10 cellular contexts compared by ENCODE assay signal in genomic region chr2:28445448-28446258, GRCh38. TPM values are rescaled to one million over a fixed set of nuclear protein-coding genes. Genes with fewer than 3 reads are reported as not detected.
DNase-seq lines count a peak whose midpoint lies in the region; ATAC-seq and TF ChIP-seq lines count a peak whose summit lies in the region.
"Had no signal": no experiment of that assay in that cellular context is flagged by ENCODE, and none has a peak within 500 bp of the region (broad histone marks: within the 10 kb centered on the region; RNA-seq: fewer than 3 reads in every experiment).

No MANE protein-coding gene starts in this region.

- TF ChIP-seq CTCF in suprapubic skin (IDR thresholded peaks at IDR 0.05), result no peak

- CTCF ChIA-PET in activated naive CD4-positive, alpha-beta T cell treated with anti-CD3 and anti-CD28 coated beads for 36 hours (lab: Charles Lee), result interaction anchor here (1.1 to 1.9 kb wide), 4 partner anchors 10 to 741 kb away, joined by 3 to 9 read pairs (median 6); no protein-coding TSS in a partner anchor

- no peak for TF ChIP-seq POLR2A in suprapubic skin (IDR thresholded peaks at IDR 0.05)

- peak; percentile 78 to 80 for ATAC-seq in activated T-cell treated with anti-CD3 and anti-CD28 coated beads, Interleukin-2, amount 50 U/mL, for 4 hours
- ATAC-seq in GM21529 (IDR thresholded peaks at IDR 0.05; ENCODE audit: unreplicated experiment) (no peak), HG03342 (IDR thresholded peaks at IDR 0.05; ENCODE audit: unreplicated experiment) (no peak), GM18868 (IDR thresholded peaks at IDR 0.05; ENCODE audit: unreplicated experiment) (no peak)

- H3K27me3 ChIP-seq in suprapubic skin, result no peaks in the 10 kb centered on the region

- DNase-seq in activated naive CD4-positive, alpha-beta T cell treated with anti-CD3 and anti-CD28 coated beads for 36 hours, result peak; percentile 87
- no peak for DNase-seq in activated naive CD4-positive, alpha-beta T cell (lab: John Stamatoyannopoulos, UW)
- DNase-seq in activated T-cell treated with anti-CD3 and anti-CD28 coated beads, Interleukin-2, amount 50 U/mL, for 4 hours, result peak; percentile 30
- DNase-seq in iris pigment epithelial cell (ENCODE audit: low read depth) (peak; percentile 98), suprapubic skin (ENCODE audit: low spot score in 2 of 2) (peak; percentile 63 to 71)
- DNase-seq: activated naive CD8-positive, alpha-beta T cell treated with anti-CD3 and anti-CD28 coated beads, Interleukin-2, amount 10 ng/mL, durations not matched to agents 7 days and 5 days; naive B cell had no signal

- intact Hi-C loops in activated naive CD4-positive, alpha-beta T cell treated with anti-CD3 and anti-CD28 coated beads for 36 hours (cut with micrococcal nuclease), result loop anchor here (5.0 kb wide), 3 partner anchors 168 to 543 kb away; no protein-coding TSS in a partner anchor

- H3K27ac Mint-ChIP-seq in activated naive CD4-positive, alpha-beta T cell treated with anti-CD3 and anti-CD28 coated beads for 36 hours, result peak overlapping the region; percentile 80
- H3K27ac Mint-ChIP-seq: activated naive CD8-positive, alpha-beta T cell treated with anti-CD3 and anti-CD28 coated beads, Interleukin-2, amount 10 ng/mL, durations not matched to agents 7 days and 5 days; naive B cell had no signal

- H3K9me3 ChIP-seq in suprapubic skin, result no peaks in the 10 kb centered on the region

- no peaks in the 10 kb centered on the region for H3K36me3 Mint-ChIP-seq in activated naive CD4-positive, alpha-beta T cell treated with anti-CD3 and anti-CD28 coated beads for 36 hours (ENCODE audit: low read depth)
- H3K36me3 Mint-ChIP-seq in activated T-cell treated with anti-CD3 and anti-CD28 coated beads, Interleukin-2, amount 50 U/mL, for 4 hours (ENCODE audit: insufficient read depth), result no peaks in the 10 kb centered on the region
- H3K36me3 Mint-ChIP-seq: naive B cell had no signal

- H3K36me3 ChIP-seq in suprapubic skin, result no peaks in the 10 kb centered on the region

- H3K27ac ChIP-seq in suprapubic skin, result no peak overlapping the region

- H3K9me3 Mint-ChIP-seq in activated naive CD4-positive, alpha-beta T cell treated with anti-CD3 and anti-CD28 coated beads for 36 hours, result no peaks in the 10 kb centered on the region
- H3K9me3 Mint-ChIP-seq in activated T-cell treated with anti-CD3 and anti-CD28 coated beads, Interleukin-2, amount 50 U/mL, for 4 hours, result peaks cover 5% of the 10 kb centered on the region

- peaks cover 68% of the 10 kb centered on the region for H3K4me1 Mint-ChIP-seq in activated naive CD4-positive, alpha-beta T cell treated with anti-CD3 and anti-CD28 coated beads for 36 hours (ENCODE audit: low read depth)
- peaks cover 52% of the 10 kb centered on the region for H3K4me1 Mint-ChIP-seq in activated T-cell treated with anti-CD3 and anti-CD28 coated beads, Interleukin-2, amount 50 U/mL, for 4 hours (ENCODE audit: low read depth)
- H3K4me1 Mint-ChIP-seq: naive B cell had no signal

- H3K4me3 ChIP-seq in suprapubic skin, result no peak overlapping the region

- peaks cover 38% of the 10 kb centered on the region for H3K4me1 ChIP-seq in suprapubic skin

- H3K4me3 Mint-ChIP-seq in activated naive CD4-positive, alpha-beta T cell treated with anti-CD3 and anti-CD28 coated beads for 36 hours, result peak overlapping the region; percentile 37
- H3K4me3 Mint-ChIP-seq in activated T-cell treated with anti-CD3 and anti-CD28 coated beads, Interleukin-2, amount 50 U/mL, for 4 hours, result no peak overlapping the region
- H3K4me3 Mint-ChIP-seq: activated naive CD8-positive, alpha-beta T cell treated with anti-CD3 and anti-CD28 coated beads, Interleukin-2, amount 10 ng/mL, durations not matched to agents 7 days and 5 days; naive B cell had no signal

- WGBS in suprapubic skin, result 29% methylated on average over 3 of the region's 7 CpGs

- TF ChIP-seq EP300 in suprapubic skin (IDR thresholded peaks at IDR 0.05), result no peak

- no peaks in the 10 kb centered on the region for H3K27me3 Mint-ChIP-seq in activated naive CD4-positive, alpha-beta T cell treated with anti-CD3 and anti-CD28 coated beads for 36 hours (ENCODE audit: low read depth)
- H3K27me3 Mint-ChIP-seq in activated T-cell treated with anti-CD3 and anti-CD28 coated beads, Interleukin-2, amount 50 U/mL, for 4 hours (ENCODE audit: low read depth), result no peaks in the 10 kb centered on the region
- H3K27me3 Mint-ChIP-seq: activated naive CD8-positive, alpha-beta T cell treated with anti-CD3 and anti-CD28 coated beads, Interleukin-2, amount 10 ng/mL, durations not matched to agents 7 days and 5 days had no signal

RNA-seq across cellular contexts. Expression of gene PLB1, which starts 50.2 kb away (rescaled TPM):
- 1 to 10 TPM; 1.3 to 1.6 TPM for total RNA-seq in activated naive CD4-positive, alpha-beta T cell treated with anti-CD3 and anti-CD28 coated beads for 36 hours
- under 1 TPM in 2 of 3 donors, not detected in 1; 0.05 to 0.10 TPM for total RNA-seq in activated T-cell treated with anti-CD3 and anti-CD28 coated beads, Interleukin-2, amount 50 U/mL, for 4 hours
- 10 to 100 TPM in 1 of 4 donors, 1 to 10 TPM in 3; 3.9 to 21.6 (median 9.1) TPM for total RNA-seq in suprapubic skin

RNA-seq across cellular contexts. Expression of gene FOSL2, which starts 53.0 kb away (rescaled TPM):
- 100 to 1,000 TPM; 102 to 110 TPM for total RNA-seq in activated naive CD4-positive, alpha-beta T cell treated with anti-CD3 and anti-CD28 coated beads for 36 hours
- total RNA-seq in activated T-cell treated with anti-CD3 and anti-CD28 coated beads, Interleukin-2, amount 50 U/mL, for 4 hours, result 10 to 100 TPM; 71.5 to 98.6 (median 90.4) TPM
- total RNA-seq in suprapubic skin, result 100 to 1,000 TPM; 298 to 370 (median 337) TPM

Comparison
In these comparisons a context has a peak if more than half of its experiments do, and no peak if none do; other contexts are left out.
1. DNase-seq: peak in activated naive CD4-positive, alpha-beta T cell treated with anti-CD3 and anti-CD28 coated beads for 36 hours (single experiment), activated T-cell treated with anti-CD3 and anti-CD28 coated beads, Interleukin-2, amount 50 U/mL, for 4 hours (single experiment), iris pigment epithelial cell (single experiment) and suprapubic skin (2 of 2); none in activated naive CD4-positive, alpha-beta T cell (0 of 4).
2. ATAC-seq: peak in activated T-cell treated with anti-CD3 and anti-CD28 coated beads, Interleukin-2, amount 50 U/mL, for 4 hours (2 of 2); none in GM21529 (single experiment), HG03342 (single experiment) and GM18868 (single experiment).